ENCODE assay signal across 13 cellular contexts in the genomic region with DNA sequence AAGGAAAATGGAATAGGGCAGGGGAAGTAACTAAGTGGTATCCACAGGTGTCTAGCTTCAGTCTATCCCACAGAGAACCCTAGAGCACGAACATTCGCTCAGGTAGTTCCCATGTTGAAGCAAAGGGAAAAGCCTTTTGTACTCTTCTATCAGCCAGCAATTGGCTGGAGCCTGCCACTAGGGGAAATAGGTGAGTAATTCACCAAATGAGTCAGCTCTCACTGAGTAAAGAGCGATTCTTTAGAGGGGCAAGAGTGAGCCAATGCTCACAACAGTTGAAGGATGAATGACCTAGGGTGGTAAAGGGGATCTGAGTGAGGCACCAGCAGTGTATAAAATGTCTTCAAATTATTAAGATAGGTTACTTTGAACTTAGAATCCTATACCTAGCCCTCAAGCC.
A peak's percentile ranks its signal among the peaks of the same experiment; 100 is the strongest.
DNase-seq lines count a peak whose midpoint lies in the region; ATAC-seq and TF ChIP-seq lines count a peak whose summit lies in the region.
"Had no signal": no experiment of that assay in that cellular context is flagged by ENCODE, and none has a peak within 500 bp of the region (broad histone marks: within the 10 kb centered on the region; RNA-seq: fewer than 3 reads in every experiment).

No MANE protein-coding gene starts in this region.

- H3K27ac ChIP-seq in dorsolateral prefrontal cortex (no peak overlapping the region), aorta (ENCODE audit: low read depth in 1 of 2, low read length in 2 of 2) (no peak overlapping the region)
- H3K27ac ChIP-seq: ascending aorta, lower lobe of right lung, right atrium auricular region had no signal

- TF ChIP-seq CTCF in GM12872 (IDR thresholded peaks at IDR 0.05; ENCODE audit: insufficient read depth, low read depth, low read length), result peak; percentile 37; the same call in 1 of the 3 replicates
- peak; percentile 24 for TF ChIP-seq CTCF in fibroblast of mammary gland (conservative IDR thresholded peaks at IDR 0.05; ENCODE audit: control insufficient read depth, insufficient read depth, low read depth, low read length)
- TF ChIP-seq CTCF in dorsolateral prefrontal cortex (IDR thresholded peaks at IDR 0.05 in 54 of 56, conservative IDR thresholded peaks at IDR 0.05 in 2 of 56; ENCODE audit: low read depth in 1 of 56, partially characterized antibody in 56 of 56), result no peak

- ATAC-seq in GM21526 (IDR thresholded peaks at IDR 0.05; ENCODE audit: low FRiP score, unreplicated experiment), result peak; percentile 62
- no peak for ATAC-seq in aorta (ENCODE audit: low FRiP score)
- ATAC-seq: lower lobe of right lung had no signal

- peaks cover 3% of the 10 kb centered on the region for H3K9me3 ChIP-seq in aorta (ENCODE audit: control insufficient read depth, low read length)
- H3K9me3 ChIP-seq: ascending aorta, lower lobe of right lung had no signal

- no peaks in the 10 kb centered on the region for H3K36me3 ChIP-seq in aorta (ENCODE audit: control insufficient read depth in 1 of 2, insufficient read depth in 2 of 2, low read length in 1 of 2)
- H3K36me3 ChIP-seq: ascending aorta, lower lobe of right lung, right atrium auricular region had no signal

- WGBS in aorta, 2 donors, result 47 to 58% methylated on average over 3 of the region's 3 CpGs

- DNase-seq in NAMALWA (ENCODE audit: low spot score), result peak; percentile 24
- DNase-seq in fibroblast of mammary gland (ENCODE audit: low read depth), result peak; percentile 10
- DNase-seq in dorsolateral prefrontal cortex, result no peak
- no peak for DNase-seq in GOT3 (lab: John Stamatoyannopoulos, UW)
- no peak for DNase-seq in aorta
- DNase-seq in retina, result no peak
- DNase-seq: activated CD4-positive, alpha-beta T cell treated with anti-CD3 and anti-CD28 coated beads, Interleukin-2, amount 10 ng/mL, durations not matched to agents 24 days and 14 days; lower lobe of right lung; NCI-H1417 treated with DMSO at 0.1 percent for 48 hours had no signal

- H3K4me1 ChIP-seq in aorta (ENCODE audit: control insufficient read depth in 1 of 2, insufficient read depth in 2 of 2, low read length in 2 of 2), result no peaks in the 10 kb centered on the region
- H3K4me1 ChIP-seq: ascending aorta, lower lobe of right lung, right atrium auricular region had no signal

- H3K27me3 ChIP-seq in dorsolateral prefrontal cortex, result no peaks in the 10 kb centered on the region
- no peaks in the 10 kb centered on the region for H3K27me3 ChIP-seq in aorta (ENCODE audit: control insufficient read depth in 1 of 2, insufficient read depth in 2 of 2, low read length in 1 of 2)
- H3K27me3 ChIP-seq: ascending aorta, right atrium auricular region had no signal

- H3K4me3 ChIP-seq in fibroblast of mammary gland (ENCODE audit: control insufficient read depth, low read depth, low read length), result no peak overlapping the region
- H3K4me3 ChIP-seq in dorsolateral prefrontal cortex, result no peak overlapping the region
- no peak overlapping the region for H3K4me3 ChIP-seq in aorta (ENCODE audit: low read length in 2 of 2)
- H3K4me3 ChIP-seq: ascending aorta, lower lobe of right lung, right atrium auricular region had no signal

- intact Hi-C loops in dorsolateral prefrontal cortex (cut with DNase I), result no loop called here
- intact Hi-C loops in aorta (cut with DNase I), result no loop called here

Comparison
In these comparisons a context has a peak if more than half of its experiments do, and no peak if none do; other contexts are left out.
1. CTCF ChIP-seq: peak in GM12872 (single experiment) and fibroblast of mammary gland (single experiment); none in dorsolateral prefrontal cortex (0 of 56).
2. DNase-seq: peak in NAMALWA (single experiment) and fibroblast of mammary gland (single experiment); none in dorsolateral prefrontal cortex (0 of 10), GOT3 (single experiment), aorta (0 of 2) and retina (single experiment).